3 cellular contexts compared by ENCODE assay signal in genomic region chr1:189819751-189820150, GRCh38.
"Had no signal": no experiment of that assay in that cellular context is flagged by ENCODE, and none has a peak within 500 bp of the region (broad histone marks: within the 10 kb centered on the region; RNA-seq: fewer than 3 reads in every experiment).

No MANE protein-coding gene starts in this region.

- DNase-seq: GDM1, GF-D8 had no signal

- ATAC-seq: GM12878 had no signal

- H3K4me3 ChIP-seq: GM12878 had no signal
